In the genomic region with DNA sequence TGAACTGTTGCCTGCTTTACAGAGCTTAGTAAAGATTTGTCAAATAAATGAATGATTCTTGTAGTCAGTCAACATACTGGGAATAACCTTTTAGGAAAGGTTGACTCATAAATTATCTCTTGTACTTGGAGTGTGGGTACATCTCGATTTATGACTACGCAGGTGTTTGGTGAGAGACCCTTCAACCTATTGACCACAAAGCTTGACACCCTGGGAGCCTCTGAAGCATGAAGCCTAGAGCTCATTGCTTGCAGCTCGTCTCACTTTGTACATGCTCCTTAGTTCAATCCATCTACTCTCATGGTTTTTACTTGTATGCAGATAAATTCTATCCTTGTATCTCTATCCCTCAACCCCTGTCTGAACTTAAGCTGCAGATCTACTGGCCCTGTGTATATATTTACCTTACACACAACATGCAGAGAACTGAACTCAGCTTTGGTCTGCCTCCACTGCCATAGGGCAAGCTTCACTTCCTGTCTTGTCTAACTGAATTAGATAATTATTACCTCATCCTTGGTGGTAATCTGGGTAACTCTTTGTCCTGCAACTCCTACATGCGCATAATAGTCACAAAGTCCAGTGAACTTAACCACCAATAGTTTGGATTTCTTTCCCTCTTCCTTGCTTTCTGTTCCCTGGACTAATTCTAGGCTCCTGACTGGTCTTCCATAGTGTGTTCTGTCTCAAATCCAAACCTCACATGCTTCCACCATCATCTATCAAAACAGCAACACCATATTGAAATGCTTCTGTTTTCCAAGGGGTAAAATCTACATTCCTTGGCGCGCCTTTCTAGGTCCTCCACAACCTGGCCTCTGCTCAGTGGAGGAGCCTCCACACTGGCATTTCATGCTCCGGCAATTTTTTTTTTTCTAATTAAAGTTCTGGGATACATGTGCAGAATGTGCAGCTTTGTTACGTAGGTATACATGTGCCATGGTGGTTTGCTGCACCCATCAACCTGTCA, we compare ENCODE assay signal across 2 cellular contexts.
A peak's percentile ranks its signal among the peaks of the same experiment; 100 is the strongest.
TF ChIP-seq lines count a peak whose summit lies in the region.

No MANE protein-coding gene starts in this region.

TF ChIP-seq in HepG2, 621 proteins besides CTCF, POLR2A, EP300 and RAD21 (continued from another document and continues in another):
- TF ChIP-seq REPIN1 (CRISPR knock-in tag; IDR thresholded peaks at IDR 0.05; ENCODE audit: borderline replicate concordance, low read depth), result peak; percentile 63; the same call in 1 of the 2 replicates
- TF ChIP-seq, protein P1, sequence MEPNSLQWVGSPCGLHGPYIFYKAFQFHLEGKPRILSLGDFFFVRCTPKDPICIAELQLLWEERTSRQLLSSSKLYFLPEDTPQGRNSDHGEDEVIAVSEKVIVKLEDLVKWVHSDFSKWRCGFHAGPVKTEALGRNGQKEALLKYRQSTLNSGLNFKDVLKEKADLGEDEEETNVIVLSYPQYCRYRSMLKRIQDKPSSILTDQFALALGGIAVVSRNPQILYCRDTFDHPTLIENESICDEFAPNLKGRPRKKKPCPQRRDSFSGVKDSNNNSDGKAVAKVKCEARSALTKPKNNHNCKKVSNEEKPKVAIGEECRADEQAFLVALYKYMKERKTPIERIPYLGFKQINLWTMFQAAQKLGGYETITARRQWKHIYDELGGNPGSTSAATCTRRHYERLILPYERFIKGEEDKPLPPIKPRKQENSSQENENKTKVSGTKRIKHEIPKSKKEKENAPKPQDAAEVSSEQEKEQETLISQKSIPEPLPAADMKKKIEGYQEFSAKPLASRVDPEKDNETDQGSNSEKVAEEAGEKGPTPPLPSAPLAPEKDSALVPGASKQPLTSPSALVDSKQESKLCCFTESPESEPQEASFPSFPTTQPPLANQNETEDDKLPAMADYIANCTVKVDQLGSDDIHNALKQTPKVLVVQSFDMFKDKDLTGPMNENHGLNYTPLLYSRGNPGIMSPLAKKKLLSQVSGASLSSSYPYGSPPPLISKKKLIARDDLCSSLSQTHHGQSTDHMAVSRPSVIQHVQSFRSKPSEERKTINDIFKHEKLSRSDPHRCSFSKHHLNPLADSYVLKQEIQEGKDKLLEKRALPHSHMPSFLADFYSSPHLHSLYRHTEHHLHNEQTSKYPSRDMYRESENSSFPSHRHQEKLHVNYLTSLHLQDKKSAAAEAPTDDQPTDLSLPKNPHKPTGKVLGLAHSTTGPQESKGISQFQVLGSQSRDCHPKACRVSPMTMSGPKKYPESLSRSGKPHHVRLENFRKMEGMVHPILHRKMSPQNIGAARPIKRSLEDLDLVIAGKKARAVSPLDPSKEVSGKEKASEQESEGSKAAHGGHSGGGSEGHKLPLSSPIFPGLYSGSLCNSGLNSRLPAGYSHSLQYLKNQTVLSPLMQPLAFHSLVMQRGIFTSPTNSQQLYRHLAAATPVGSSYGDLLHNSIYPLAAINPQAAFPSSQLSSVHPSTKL (CRISPR knock-in tag; IDR thresholded peaks at IDR 0.05), result peak; percentile 94
- TF ChIP-seq, protein P2, sequence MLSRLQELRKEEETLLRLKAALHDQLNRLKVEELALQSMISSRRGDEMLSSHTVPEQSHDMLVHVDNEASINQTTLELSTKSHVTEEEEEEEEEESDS (CRISPR knock-in tag; IDR thresholded peaks at IDR 0.05; ENCODE audit: borderline replicate concordance), result no peak
- TF ChIP-seq ZMYM4 (CRISPR knock-in tag; IDR thresholded peaks at IDR 0.05), result peak; percentile 96
- no peak for TF ChIP-seq ZNF768 (CRISPR knock-in tag; IDR thresholded peaks at IDR 0.05)
- TF ChIP-seq DMAP1 (CRISPR knock-in tag; IDR thresholded peaks at IDR 0.05), result peak; percentile 72; the same call in 1 of the 2 replicates
- TF ChIP-seq MLLT10 (CRISPR knock-in tag; IDR thresholded peaks at IDR 0.05), result no peak
- TF ChIP-seq, protein P3, sequence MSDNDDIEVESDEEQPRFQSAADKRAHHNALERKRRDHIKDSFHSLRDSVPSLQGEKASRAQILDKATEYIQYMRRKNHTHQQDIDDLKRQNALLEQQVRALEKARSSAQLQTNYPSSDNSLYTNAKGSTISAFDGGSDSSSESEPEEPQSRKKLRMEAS (IDR thresholded peaks at IDR 0.05), result 0 out of 2 replicates have a peak, but pooled peaks have one; percentile 52
- TF ChIP-seq, protein P4, sequence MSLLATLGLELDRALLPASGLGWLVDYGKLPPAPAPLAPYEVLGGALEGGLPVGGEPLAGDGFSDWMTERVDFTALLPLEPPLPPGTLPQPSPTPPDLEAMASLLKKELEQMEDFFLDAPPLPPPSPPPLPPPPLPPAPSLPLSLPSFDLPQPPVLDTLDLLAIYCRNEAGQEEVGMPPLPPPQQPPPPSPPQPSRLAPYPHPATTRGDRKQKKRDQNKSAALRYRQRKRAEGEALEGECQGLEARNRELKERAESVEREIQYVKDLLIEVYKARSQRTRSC (CRISPR knock-in tag; IDR thresholded peaks at IDR 0.05; ENCODE audit: low read depth), result no peak
- peak; percentile 86; the same call in 1 of the 2 replicates for TF ChIP-seq GFI1 (CRISPR knock-in tag; IDR thresholded peaks at IDR 0.05; ENCODE audit: borderline replicate concordance)
- TF ChIP-seq KMT2A (CRISPR knock-in tag; IDR thresholded peaks at IDR 0.05), result peak; percentile 48; the same call in 1 of the 2 replicates
- TF ChIP-seq TP53 (CRISPR knock-in tag; conservative IDR thresholded peaks at IDR 0.05), result no peak
- peak; percentile 60; the same call in 1 of the 2 replicates for TF ChIP-seq ZNF335 (CRISPR knock-in tag; IDR thresholded peaks at IDR 0.05)
- TF ChIP-seq ZFP36 (IDR thresholded peaks at IDR 0.05; ENCODE audit: borderline replicate concordance, low read depth, low read length, partially characterized antibody), result no peak
- TF ChIP-seq, protein P5, sequence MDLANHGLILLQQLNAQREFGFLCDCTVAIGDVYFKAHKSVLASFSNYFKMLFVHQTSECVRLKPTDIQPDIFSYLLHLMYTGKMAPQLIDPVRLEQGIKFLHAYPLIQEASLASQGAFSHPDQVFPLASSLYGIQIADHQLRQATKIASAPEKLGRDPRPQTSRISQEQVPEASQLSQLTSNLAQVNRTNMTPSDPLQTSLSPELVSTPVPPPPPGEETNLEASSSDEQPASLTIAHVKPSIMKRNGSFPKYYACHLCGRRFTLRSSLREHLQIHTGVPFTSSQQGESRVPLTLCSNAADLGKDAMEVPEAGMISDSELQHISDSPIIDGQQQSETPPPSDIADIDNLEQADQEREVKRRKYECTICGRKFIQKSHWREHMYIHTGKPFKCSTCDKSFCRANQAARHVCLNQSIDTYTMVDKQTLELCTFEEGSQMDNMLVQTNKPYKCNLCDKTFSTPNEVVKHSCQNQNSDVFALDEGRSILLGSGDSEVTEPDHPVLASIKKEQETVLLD (CRISPR knock-in tag; IDR thresholded peaks at IDR 0.05; ENCODE audit: low read depth), result peak; percentile 39; the same call in 1 of the 2 replicates
- peak; percentile 89 for TF ChIP-seq NCOA2 (CRISPR knock-in tag; IDR thresholded peaks at IDR 0.05)
- peak; percentile 85 for TF ChIP-seq TBX2 (CRISPR knock-in tag; IDR thresholded peaks at IDR 0.05; ENCODE audit: borderline replicate concordance)
- TF ChIP-seq, protein P6, sequence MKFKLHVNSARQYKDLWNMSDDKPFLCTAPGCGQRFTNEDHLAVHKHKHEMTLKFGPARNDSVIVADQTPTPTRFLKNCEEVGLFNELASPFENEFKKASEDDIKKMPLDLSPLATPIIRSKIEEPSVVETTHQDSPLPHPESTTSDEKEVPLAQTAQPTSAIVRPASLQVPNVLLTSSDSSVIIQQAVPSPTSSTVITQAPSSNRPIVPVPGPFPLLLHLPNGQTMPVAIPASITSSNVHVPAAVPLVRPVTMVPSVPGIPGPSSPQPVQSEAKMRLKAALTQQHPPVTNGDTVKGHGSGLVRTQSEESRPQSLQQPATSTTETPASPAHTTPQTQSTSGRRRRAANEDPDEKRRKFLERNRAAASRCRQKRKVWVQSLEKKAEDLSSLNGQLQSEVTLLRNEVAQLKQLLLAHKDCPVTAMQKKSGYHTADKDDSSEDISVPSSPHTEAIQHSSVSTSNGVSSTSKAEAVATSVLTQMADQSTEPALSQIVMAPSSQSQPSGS (CRISPR knock-in tag; IDR thresholded peaks at IDR 0.05), result peak; percentile 93
- peak; percentile 75; the same call in 1 of the 2 replicates for TF ChIP-seq ISL2 (CRISPR knock-in tag; IDR thresholded peaks at IDR 0.05)

TF ChIP-seq in GM23338, 12 proteins besides CTCF, POLR2A, EP300 and RAD21 (continued from another document):
- TF ChIP-seq, protein P7, sequence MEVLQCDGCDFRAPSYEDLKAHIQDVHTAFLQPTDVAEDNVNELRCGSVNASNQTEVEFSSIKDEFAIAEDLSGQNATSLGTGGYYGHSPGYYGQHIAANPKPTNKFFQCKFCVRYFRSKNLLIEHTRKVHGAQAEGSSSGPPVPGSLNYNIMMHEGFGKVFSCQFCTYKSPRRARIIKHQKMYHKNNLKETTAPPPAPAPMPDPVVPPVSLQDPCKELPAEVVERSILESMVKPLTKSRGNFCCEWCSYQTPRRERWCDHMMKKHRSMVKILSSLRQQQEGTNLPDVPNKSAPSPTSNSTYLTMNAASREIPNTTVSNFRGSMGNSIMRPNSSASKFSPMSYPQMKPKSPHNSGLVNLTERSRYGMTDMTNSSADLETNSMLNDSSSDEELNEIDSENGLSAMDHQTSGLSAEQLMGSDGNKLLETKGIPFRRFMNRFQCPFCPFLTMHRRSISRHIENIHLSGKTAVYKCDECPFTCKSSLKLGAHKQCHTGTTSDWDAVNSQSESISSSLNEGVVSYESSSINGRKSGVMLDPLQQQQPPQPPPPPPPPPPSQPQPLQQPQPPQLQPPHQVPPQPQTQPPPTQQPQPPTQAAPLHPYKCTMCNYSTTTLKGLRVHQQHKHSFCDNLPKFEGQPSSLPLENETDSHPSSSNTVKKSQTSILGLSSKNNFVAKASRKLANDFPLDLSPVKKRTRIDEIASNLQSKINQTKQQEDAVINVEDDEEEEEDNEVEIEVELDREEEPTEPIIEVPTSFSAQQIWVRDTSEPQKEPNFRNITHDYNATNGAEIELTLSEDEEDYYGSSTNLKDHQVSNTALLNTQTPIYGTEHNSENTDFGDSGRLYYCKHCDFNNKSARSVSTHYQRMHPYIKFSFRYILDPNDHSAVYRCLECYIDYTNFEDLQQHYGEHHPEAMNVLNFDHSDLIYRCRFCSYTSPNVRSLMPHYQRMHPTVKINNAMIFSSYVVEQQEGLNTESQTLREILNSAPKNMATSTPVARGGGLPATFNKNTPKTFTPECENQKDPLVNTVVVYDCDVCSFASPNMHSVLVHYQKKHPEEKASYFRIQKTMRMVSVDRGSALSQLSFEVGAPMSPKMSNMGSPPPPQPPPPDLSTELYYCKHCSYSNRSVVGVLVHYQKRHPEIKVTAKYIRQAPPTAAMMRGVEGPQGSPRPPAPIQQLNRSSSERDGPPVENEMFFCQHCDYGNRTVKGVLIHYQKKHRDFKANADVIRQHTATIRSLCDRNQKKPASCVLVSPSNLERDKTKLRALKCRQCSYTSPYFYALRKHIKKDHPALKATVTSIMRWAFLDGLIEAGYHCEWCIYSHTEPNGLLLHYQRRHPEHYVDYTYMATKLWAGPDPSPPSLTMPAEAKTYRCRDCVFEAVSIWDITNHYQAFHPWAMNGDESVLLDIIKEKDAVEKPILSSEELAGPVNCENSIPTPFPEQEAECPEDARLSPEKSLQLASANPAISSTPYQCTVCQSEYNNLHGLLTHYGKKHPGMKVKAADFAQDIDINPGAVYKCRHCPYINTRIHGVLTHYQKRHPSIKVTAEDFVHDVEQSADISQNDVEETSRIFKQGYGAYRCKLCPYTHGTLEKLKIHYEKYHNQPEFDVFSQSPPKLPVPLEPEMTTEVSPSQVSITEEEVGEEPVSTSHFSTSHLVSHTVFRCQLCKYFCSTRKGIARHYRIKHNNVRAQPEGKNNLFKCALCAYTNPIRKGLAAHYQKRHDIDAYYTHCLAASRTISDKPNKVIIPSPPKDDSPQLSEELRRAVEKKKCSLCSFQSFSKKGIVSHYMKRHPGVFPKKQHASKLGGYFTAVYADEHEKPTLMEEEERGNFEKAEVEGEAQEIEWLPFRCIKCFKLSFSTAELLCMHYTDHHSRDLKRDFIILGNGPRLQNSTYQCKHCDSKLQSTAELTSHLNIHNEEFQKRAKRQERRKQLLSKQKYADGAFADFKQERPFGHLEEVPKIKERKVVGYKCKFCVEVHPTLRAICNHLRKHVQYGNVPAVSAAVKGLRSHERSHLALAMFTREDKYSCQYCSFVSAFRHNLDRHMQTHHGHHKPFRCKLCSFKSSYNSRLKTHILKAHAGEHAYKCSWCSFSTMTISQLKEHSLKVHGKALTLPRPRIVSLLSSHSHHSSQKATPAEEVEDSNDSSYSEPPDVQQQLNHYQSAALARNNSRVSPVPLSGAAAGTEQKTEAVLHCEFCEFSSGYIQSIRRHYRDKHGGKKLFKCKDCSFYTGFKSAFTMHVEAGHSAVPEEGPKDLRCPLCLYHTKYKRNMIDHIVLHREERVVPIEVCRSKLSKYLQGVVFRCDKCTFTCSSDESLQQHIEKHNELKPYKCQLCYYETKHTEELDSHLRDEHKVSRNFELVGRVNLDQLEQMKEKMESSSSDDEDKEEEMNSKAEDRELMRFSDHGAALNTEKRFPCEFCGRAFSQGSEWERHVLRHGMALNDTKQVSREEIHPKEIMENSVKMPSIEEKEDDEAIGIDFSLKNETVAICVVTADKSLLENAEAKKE (CRISPR knock-in tag; IDR thresholded peaks at IDR 0.05), result no peak
- TF ChIP-seq ZNF331 (CRISPR knock-in tag; IDR thresholded peaks at IDR 0.05; ENCODE audit: low read depth), result no peak
- TF ChIP-seq STAT1 (IDR thresholded peaks at IDR 0.05; ENCODE audit: unreplicated experiment), result no peak
- TF ChIP-seq JUNB (IDR thresholded peaks at IDR 0.05; ENCODE audit: unreplicated experiment), result no peak
